In the genomic region with DNA sequence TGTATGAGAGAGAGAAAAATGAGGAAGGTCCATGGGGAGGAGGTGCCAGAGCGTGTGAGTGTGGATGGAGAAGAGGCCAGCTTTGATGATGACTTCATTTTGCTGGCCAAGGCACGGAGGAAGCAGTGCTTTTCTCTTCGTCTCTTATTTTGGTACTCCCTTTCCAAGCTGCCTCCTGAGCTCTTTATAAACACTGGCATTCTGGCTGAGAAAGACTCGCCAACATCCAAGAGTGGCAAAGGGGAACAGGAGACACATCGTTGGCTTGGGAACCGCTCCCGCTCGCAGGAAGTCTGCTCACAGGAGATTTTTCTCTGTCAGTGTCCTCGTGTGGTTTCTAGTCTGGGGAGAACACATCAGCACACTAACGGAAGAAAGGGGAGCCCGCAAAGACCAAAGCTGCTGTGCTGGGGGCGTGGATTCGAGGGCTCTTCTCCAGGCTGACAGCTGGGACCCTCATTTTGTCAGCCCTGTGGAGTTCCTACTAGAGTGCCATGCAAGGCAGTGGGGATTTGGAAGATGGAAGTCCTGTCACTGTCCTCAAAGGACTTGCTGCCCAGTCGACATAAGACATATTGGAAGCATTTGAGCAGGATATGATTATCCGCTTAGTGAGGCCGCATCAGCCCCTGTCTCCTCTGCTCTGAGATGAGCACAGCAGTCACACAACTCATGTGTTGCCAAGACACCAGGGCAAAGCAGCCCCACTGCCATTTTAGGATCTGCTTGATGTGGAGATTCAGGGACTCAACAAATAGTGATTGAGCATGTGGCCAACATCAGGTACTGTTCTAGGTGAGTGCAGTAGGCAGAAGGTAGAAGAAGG, we compare ENCODE assay signal across 1 cellular context.
TF ChIP-seq lines count a peak whose summit lies in the region.

No MANE protein-coding gene starts in this region.

TF ChIP-seq in A549, 52 proteins besides CTCF, POLR2A, EP300 and RAD21:
- TF ChIP-seq, protein P1, sequence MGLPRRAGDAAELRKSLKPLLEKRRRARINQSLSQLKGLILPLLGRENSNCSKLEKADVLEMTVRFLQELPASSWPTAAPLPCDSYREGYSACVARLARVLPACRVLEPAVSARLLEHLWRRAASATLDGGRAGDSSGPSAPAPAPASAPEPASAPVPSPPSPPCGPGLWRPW (IDR thresholded peaks at IDR 0.05), result no peak
- TF ChIP-seq, protein P2, sequence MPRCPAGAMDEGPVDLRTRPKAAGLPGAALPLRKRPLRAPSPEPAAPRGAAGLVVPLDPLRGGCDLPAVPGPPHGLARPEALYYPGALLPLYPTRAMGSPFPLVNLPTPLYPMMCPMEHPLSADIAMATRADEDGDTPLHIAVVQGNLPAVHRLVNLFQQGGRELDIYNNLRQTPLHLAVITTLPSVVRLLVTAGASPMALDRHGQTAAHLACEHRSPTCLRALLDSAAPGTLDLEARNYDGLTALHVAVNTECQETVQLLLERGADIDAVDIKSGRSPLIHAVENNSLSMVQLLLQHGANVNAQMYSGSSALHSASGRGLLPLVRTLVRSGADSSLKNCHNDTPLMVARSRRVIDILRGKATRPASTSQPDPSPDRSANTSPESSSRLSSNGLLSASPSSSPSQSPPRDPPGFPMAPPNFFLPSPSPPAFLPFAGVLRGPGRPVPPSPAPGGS (IDR thresholded peaks at IDR 0.05), result no peak
- TF ChIP-seq CHD2 (IDR thresholded peaks at IDR 0.05; ENCODE audit: low read length, partially characterized antibody) (no peak), HOXB13 (CRISPR knock-in tag; IDR thresholded peaks at IDR 0.05; ENCODE audit: low read depth) (no peak), ESRRA (IDR thresholded peaks at IDR 0.05; ENCODE audit: borderline replicate concordance, low read length) (no peak), EHF (CRISPR knock-in tag; IDR thresholded peaks at IDR 0.05) (no peak), KDM5A (IDR thresholded peaks at IDR 0.05) (no peak), RNF2 (IDR thresholded peaks at IDR 0.05; ENCODE audit: borderline replicate concordance, low read depth) (no peak), NPAS2 (CRISPR knock-in tag; IDR thresholded peaks at IDR 0.05; ENCODE audit: borderline replicate concordance) (no peak), ZNF302 (CRISPR knock-in tag; IDR thresholded peaks at IDR 0.05) (no peak)
- TF ChIP-seq, protein P3, sequence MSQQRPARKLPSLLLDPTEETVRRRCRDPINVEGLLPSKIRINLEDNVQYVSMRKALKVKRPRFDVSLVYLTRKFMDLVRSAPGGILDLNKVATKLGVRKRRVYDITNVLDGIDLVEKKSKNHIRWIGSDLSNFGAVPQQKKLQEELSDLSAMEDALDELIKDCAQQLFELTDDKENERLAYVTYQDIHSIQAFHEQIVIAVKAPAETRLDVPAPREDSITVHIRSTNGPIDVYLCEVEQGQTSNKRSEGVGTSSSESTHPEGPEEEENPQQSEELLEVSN (IDR thresholded peaks at IDR 0.05; ENCODE audit: borderline replicate concordance, low read depth), result no peak
- TF ChIP-seq, protein P4, sequence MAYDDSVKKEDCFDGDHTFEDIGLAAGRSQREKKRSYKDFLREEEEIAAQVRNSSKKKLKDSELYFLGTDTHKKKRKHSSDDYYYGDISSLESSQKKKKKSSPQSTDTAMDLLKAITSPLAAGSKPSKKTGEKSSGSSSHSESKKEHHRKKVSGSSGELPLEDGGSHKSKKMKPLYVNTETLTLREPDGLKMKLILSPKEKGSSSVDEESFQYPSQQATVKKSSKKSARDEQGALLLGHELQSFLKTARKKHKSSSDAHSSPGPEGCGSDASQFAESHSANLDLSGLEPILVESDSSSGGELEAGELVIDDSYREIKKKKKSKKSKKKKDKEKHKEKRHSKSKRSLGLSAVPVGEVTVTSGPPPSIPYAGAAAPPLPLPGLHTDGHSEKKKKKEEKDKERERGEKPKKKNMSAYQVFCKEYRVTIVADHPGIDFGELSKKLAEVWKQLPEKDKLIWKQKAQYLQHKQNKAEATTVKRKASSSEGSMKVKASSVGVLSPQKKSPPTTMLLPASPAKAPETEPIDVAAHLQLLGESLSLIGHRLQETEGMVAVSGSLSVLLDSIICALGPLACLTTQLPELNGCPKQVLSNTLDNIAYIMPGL (CRISPR knock-in tag; IDR thresholded peaks at IDR 0.05; ENCODE audit: borderline replicate concordance), result no peak
- TF ChIP-seq, protein P5, sequence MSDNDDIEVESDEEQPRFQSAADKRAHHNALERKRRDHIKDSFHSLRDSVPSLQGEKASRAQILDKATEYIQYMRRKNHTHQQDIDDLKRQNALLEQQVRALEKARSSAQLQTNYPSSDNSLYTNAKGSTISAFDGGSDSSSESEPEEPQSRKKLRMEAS (IDR thresholded peaks at IDR 0.05), result no peak
